In genomic region chr13:24627090-24627714, GRCh38 we compare ENCODE assay signal across 1 cellular context.
TF ChIP-seq lines count a peak whose summit lies in the region.

No MANE protein-coding gene starts in this region.

TF ChIP-seq in GM23338, 12 proteins besides CTCF, POLR2A, EP300 and RAD21 (continued from another document):
- TF ChIP-seq, protein P1, sequence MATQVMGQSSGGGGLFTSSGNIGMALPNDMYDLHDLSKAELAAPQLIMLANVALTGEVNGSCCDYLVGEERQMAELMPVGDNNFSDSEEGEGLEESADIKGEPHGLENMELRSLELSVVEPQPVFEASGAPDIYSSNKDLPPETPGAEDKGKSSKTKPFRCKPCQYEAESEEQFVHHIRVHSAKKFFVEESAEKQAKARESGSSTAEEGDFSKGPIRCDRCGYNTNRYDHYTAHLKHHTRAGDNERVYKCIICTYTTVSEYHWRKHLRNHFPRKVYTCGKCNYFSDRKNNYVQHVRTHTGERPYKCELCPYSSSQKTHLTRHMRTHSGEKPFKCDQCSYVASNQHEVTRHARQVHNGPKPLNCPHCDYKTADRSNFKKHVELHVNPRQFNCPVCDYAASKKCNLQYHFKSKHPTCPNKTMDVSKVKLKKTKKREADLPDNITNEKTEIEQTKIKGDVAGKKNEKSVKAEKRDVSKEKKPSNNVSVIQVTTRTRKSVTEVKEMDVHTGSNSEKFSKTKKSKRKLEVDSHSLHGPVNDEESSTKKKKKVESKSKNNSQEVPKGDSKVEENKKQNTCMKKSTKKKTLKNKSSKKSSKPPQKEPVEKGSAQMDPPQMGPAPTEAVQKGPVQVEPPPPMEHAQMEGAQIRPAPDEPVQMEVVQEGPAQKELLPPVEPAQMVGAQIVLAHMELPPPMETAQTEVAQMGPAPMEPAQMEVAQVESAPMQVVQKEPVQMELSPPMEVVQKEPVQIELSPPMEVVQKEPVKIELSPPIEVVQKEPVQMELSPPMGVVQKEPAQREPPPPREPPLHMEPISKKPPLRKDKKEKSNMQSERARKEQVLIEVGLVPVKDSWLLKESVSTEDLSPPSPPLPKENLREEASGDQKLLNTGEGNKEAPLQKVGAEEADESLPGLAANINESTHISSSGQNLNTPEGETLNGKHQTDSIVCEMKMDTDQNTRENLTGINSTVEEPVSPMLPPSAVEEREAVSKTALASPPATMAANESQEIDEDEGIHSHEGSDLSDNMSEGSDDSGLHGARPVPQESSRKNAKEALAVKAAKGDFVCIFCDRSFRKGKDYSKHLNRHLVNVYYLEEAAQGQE (IDR thresholded peaks at IDR 0.05; ENCODE audit: unreplicated experiment): no peak
- TF ChIP-seq POLR2AphosphoS5 (IDR thresholded peaks at IDR 0.05; ENCODE audit: low read depth): no peak
- TF ChIP-seq, protein P2, sequence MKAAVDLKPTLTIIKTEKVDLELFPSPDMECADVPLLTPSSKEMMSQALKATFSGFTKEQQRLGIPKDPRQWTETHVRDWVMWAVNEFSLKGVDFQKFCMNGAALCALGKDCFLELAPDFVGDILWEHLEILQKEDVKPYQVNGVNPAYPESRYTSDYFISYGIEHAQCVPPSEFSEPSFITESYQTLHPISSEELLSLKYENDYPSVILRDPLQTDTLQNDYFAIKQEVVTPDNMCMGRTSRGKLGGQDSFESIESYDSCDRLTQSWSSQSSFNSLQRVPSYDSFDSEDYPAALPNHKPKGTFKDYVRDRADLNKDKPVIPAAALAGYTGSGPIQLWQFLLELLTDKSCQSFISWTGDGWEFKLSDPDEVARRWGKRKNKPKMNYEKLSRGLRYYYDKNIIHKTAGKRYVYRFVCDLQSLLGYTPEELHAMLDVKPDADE (IDR thresholded peaks at IDR 0.05): no peak
- no peak for TF ChIP-seq NANOG (IDR thresholded peaks at IDR 0.05; ENCODE audit: borderline replicate concordance)
- no peak for TF ChIP-seq EZH2 (IDR thresholded peaks at IDR 0.05; ENCODE audit: low read depth, unreplicated experiment)
- no peak for TF ChIP-seq ZNF114 (CRISPR knock-in tag; IDR thresholded peaks at IDR 0.05)
- no peak for TF ChIP-seq ZNF331 (CRISPR knock-in tag; IDR thresholded peaks at IDR 0.05; ENCODE audit: low read depth)
- TF ChIP-seq STAT1 (IDR thresholded peaks at IDR 0.05; ENCODE audit: unreplicated experiment): no peak
